2 cellular contexts compared by ENCODE assay signal in the genomic region with DNA sequence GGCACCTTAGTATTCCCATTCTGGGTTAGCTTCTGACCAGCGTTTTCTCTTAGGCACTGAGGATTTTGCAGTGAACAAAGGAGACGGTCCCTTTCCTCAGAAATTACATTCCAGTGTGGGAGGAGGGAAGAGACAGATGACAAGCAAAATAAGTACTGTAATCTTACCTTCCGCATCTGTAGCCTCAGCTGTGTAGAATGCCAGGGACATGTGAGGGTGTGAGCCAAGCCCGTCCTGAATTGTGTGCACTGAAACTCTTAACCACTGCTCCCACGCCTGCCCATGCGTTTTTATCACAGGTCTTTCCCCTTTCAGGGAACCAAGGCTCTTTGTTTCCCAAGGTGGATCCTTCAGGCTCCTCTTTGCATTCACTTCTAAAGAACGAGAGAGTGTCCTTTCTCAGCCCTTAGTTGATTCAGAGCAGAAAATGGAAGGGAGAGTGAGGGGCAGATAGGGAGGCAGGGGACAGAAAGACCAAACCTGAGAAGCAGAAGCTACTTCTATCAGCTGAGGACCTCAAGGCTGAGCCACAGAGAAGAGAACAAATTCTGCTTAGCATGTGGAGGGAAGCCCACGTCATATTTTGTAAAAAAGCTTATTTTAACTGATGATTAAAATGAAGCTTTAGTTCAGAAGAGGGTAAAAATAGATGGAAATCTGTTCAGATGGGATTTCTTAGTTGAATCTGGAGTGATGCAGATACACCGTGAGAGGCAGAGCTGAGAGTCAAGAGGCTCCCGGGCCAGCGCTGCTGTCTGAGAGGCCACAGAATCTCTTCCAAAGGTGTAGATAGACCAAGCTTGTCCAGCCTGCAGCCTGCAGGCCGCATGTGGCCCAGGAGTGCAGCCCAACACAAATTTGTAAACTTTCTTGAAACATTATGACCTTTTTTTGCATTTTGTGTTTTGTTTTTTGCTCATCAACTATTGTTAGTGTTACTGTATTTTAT.
A peak's percentile ranks its signal among the peaks of the same experiment; 100 is the strongest.
TF ChIP-seq lines count a peak whose summit lies in the region.

No MANE protein-coding gene starts in this region.

TF ChIP-seq in HEK293, 187 proteins besides CTCF, POLR2A, EP300 and RAD21:
- 0 out of 2 replicates have a peak, but pooled peaks have one; percentile 7 for TF ChIP-seq ZFHX2 (tag by site-specific recombination; conservative IDR thresholded peaks at IDR 0.05)
- peak; percentile 59; the same call in 1 of the 2 replicates for TF ChIP-seq EGR2 (tag by site-specific recombination; IDR thresholded peaks at IDR 0.05; ENCODE audit: low read depth)
- no peak for TF ChIP-seq ZNF112 (tag by site-specific recombination; IDR thresholded peaks at IDR 0.05)
- no peak for TF ChIP-seq ZNF16 (tag by site-specific recombination; IDR thresholded peaks at IDR 0.05; ENCODE audit: low read depth)

TF ChIP-seq in K562, 482 proteins besides CTCF, POLR2A, EP300 and RAD21 (continues in another document):
- no peak for TF ChIP-seq ZNF146 (CRISPR knock-in tag; IDR thresholded peaks at IDR 0.05; ENCODE audit: unreplicated experiment)
- TF ChIP-seq SRSF7 (optimal IDR thresholded peaks at IDR 0.05; ENCODE audit: low read depth, low read length), result no peak
- TF ChIP-seq, protein P1, sequence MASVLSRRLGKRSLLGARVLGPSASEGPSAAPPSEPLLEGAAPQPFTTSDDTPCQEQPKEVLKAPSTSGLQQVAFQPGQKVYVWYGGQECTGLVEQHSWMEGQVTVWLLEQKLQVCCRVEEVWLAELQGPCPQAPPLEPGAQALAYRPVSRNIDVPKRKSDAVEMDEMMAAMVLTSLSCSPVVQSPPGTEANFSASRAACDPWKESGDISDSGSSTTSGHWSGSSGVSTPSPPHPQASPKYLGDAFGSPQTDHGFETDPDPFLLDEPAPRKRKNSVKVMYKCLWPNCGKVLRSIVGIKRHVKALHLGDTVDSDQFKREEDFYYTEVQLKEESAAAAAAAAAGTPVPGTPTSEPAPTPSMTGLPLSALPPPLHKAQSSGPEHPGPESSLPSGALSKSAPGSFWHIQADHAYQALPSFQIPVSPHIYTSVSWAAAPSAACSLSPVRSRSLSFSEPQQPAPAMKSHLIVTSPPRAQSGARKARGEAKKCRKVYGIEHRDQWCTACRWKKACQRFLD (CRISPR knock-in tag; IDR thresholded peaks at IDR 0.05), result 0 out of 2 replicates have a peak, but pooled peaks have one; percentile 42
- TF ChIP-seq CBFA2T2 (conservative IDR thresholded peaks at IDR 0.05), result peak; percentile 42
- no peak for TF ChIP-seq SP2 (IDR thresholded peaks at IDR 0.05; ENCODE audit: extremely low read depth, low read depth, low read length, poor library complexity, severe bottlenecking)
- TF ChIP-seq, protein P2, sequence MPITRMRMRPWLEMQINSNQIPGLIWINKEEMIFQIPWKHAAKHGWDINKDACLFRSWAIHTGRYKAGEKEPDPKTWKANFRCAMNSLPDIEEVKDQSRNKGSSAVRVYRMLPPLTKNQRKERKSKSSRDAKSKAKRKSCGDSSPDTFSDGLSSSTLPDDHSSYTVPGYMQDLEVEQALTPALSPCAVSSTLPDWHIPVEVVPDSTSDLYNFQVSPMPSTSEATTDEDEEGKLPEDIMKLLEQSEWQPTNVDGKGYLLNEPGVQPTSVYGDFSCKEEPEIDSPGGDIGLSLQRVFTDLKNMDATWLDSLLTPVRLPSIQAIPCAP (CRISPR knock-in tag; IDR thresholded peaks at IDR 0.05; ENCODE audit: borderline replicate concordance), result no peak
- peak; percentile 53; the same call in 1 of the 2 replicates for TF ChIP-seq ARID1B (IDR thresholded peaks at IDR 0.05)
- TF ChIP-seq, protein P3, sequence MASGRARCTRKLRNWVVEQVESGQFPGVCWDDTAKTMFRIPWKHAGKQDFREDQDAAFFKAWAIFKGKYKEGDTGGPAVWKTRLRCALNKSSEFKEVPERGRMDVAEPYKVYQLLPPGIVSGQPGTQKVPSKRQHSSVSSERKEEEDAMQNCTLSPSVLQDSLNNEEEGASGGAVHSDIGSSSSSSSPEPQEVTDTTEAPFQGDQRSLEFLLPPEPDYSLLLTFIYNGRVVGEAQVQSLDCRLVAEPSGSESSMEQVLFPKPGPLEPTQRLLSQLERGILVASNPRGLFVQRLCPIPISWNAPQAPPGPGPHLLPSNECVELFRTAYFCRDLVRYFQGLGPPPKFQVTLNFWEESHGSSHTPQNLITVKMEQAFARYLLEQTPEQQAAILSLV (tag; IDR thresholded peaks at IDR 0.05), result no peak
- peak in 1 of 2 experiments; percentile 39; a peak in 2 of 4 replicates for TF ChIP-seq NRF1 (conservative IDR thresholded peaks at IDR 0.05 in 1 of 2, IDR thresholded peaks at IDR 0.05 in 1 of 2)
- no peak for TF ChIP-seq ZNF224 (CRISPR knock-in tag; IDR thresholded peaks at IDR 0.05)
- no peak for TF ChIP-seq NEUROD1 (IDR thresholded peaks at IDR 0.05; ENCODE audit: borderline replicate concordance, low read depth, low read length, partially characterized antibody)
- TF ChIP-seq NUFIP1 (IDR thresholded peaks at IDR 0.05; ENCODE audit: partially characterized antibody), result no peak
- TF ChIP-seq, protein P4, sequence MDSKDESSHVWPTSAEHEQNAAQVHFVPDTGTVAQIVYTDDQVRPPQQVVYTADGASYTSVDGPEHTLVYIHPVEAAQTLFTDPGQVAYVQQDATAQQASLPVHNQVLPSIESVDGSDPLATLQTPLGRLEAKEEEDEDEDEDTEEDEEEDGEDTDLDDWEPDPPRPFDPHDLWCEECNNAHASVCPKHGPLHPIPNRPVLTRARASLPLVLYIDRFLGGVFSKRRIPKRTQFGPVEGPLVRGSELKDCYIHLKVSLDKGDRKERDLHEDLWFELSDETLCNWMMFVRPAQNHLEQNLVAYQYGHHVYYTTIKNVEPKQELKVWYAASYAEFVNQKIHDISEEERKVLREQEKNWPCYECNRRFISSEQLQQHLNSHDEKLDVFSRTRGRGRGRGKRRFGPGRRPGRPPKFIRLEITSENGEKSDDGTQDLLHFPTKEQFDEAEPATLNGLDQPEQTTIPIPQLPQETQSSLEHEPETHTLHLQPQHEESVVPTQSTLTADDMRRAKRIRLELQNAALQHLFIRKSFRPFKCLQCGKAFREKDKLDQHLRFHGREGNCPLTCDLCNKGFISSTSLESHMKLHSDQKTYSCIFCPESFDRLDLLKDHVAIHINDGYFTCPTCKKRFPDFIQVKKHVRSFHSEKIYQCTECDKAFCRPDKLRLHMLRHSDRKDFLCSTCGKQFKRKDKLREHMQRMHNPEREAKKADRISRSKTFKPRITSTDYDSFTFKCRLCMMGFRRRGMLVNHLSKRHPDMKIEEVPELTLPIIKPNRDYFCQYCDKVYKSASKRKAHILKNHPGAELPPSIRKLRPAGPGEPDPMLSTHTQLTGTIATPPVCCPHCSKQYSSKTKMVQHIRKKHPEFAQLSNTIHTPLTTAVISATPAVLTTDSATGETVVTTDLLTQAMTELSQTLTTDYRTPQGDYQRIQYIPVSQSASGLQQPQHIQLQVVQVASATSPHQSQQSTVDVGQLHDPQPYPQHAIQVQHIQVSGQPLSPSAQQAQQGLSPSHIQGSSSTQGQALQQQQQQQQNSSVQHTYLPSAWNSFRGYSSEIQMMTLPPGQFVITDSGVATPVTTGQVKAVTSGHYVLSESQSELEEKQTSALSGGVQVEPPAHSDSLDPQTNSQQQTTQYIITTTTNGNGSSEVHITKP (IDR thresholded peaks at IDR 0.05; ENCODE audit: partially characterized antibody), result no peak
- no peak for TF ChIP-seq XRCC5 (IDR thresholded peaks at IDR 0.05; ENCODE audit: low read depth, low read length)
- TF ChIP-seq CHD4 (IDR thresholded peaks at IDR 0.05; ENCODE audit: insufficient read depth, insufficient replicate concordance, low read depth, low read length, poor library complexity, severe bottlenecking), result no peak
- TF ChIP-seq ELF1 (tag; IDR thresholded peaks at IDR 0.05), result 0 out of 2 replicates have a peak, but pooled peaks have one; percentile 16
- TF ChIP-seq CBFA2T3 (IDR thresholded peaks at IDR 0.05), result peak; percentile 71
- no peak for TF ChIP-seq SMAD2 (IDR thresholded peaks at IDR 0.05; ENCODE audit: low read depth, low read length)
- TF ChIP-seq MEF2D (tag; conservative IDR thresholded peaks at IDR 0.05; ENCODE audit: low read depth), result no peak
- TF ChIP-seq NCOA2 (IDR thresholded peaks at IDR 0.05; ENCODE audit: partially characterized antibody in 2 of 2), result peak in 1 of 2 experiments; percentile 19
- TF ChIP-seq, protein P5, sequence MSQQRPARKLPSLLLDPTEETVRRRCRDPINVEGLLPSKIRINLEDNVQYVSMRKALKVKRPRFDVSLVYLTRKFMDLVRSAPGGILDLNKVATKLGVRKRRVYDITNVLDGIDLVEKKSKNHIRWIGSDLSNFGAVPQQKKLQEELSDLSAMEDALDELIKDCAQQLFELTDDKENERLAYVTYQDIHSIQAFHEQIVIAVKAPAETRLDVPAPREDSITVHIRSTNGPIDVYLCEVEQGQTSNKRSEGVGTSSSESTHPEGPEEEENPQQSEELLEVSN (IDR thresholded peaks at IDR 0.05; ENCODE audit: borderline replicate concordance in 1 of 2, extremely low read depth in 1 of 2, insufficient read depth in 1 of 2, insufficient read length in 1 of 2, low read depth in 1 of 2, low read length in 1 of 2, poor library complexity in 1 of 2, severe bottlenecking in 1 of 2), result no peak
- TF ChIP-seq SMAD1 (IDR thresholded peaks at IDR 0.05; ENCODE audit: low read depth, low read length, partially characterized antibody), result no peak
- no peak for TF ChIP-seq MCM3 (IDR thresholded peaks at IDR 0.05)
- TF ChIP-seq CBX2 (IDR thresholded peaks at IDR 0.05; ENCODE audit: insufficient read depth, low read length, poor library complexity, severe bottlenecking), result no peak
- no peak for TF ChIP-seq SLC30A9 (CRISPR knock-in tag; IDR thresholded peaks at IDR 0.05)
- TF ChIP-seq, protein P6, sequence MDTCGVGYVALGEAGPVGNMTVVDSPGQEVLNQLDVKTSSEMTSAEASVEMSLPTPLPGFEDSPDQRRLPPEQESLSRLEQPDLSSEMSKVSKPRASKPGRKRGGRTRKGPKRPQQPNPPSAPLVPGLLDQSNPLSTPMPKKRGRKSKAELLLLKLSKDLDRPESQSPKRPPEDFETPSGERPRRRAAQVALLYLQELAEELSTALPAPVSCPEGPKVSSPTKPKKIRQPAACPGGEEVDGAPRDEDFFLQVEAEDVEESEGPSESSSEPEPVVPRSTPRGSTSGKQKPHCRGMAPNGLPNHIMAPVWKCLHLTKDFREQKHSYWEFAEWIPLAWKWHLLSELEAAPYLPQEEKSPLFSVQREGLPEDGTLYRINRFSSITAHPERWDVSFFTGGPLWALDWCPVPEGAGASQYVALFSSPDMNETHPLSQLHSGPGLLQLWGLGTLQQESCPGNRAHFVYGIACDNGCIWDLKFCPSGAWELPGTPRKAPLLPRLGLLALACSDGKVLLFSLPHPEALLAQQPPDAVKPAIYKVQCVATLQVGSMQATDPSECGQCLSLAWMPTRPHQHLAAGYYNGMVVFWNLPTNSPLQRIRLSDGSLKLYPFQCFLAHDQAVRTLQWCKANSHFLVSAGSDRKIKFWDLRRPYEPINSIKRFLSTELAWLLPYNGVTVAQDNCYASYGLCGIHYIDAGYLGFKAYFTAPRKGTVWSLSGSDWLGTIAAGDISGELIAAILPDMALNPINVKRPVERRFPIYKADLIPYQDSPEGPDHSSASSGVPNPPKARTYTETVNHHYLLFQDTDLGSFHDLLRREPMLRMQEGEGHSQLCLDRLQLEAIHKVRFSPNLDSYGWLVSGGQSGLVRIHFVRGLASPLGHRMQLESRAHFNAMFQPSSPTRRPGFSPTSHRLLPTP (IDR thresholded peaks at IDR 0.05; ENCODE audit: borderline replicate concordance, extremely low read depth, insufficient read length), result no peak
- no peak for TF ChIP-seq FOXK2 (conservative IDR thresholded peaks at IDR 0.05 in 1 of 2, IDR thresholded peaks at IDR 0.05 in 1 of 2; ENCODE audit: low read depth in 2 of 2)
- 0 out of 2 replicates have a peak, but pooled peaks have one; percentile 9 for TF ChIP-seq SMARCA4 (IDR thresholded peaks at IDR 0.05)
- TF ChIP-seq RBM15 (IDR thresholded peaks at IDR 0.05; ENCODE audit: insufficient read depth, low read length), result no peak
- TF ChIP-seq PHF20 (IDR thresholded peaks at IDR 0.05; ENCODE audit: partially characterized antibody), result no peak
- TF ChIP-seq ZNF165 (CRISPR knock-in tag; IDR thresholded peaks at IDR 0.05; ENCODE audit: borderline replicate concordance), result no peak
- no peak for TF ChIP-seq SP1 (CRISPR knock-in tag; IDR thresholded peaks at IDR 0.05)
- TF ChIP-seq, protein P7, sequence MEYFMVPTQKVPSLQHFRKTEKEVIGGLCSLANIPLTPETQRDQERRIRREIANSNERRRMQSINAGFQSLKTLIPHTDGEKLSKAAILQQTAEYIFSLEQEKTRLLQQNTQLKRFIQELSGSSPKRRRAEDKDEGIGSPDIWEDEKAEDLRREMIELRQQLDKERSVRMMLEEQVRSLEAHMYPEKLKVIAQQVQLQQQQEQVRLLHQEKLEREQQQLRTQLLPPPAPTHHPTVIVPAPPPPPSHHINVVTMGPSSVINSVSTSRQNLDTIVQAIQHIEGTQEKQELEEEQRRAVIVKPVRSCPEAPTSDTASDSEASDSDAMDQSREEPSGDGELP (CRISPR knock-in tag; IDR thresholded peaks at IDR 0.05; ENCODE audit: borderline replicate concordance), result peak; percentile 78
- TF ChIP-seq ZNF586 (CRISPR knock-in tag; conservative IDR thresholded peaks at IDR 0.05), result no peak
- TF ChIP-seq RCOR1 (IDR thresholded peaks at IDR 0.05; ENCODE audit: borderline replicate concordance in 1 of 2, low read depth in 2 of 2, low read length in 2 of 2), result peak in 1 of 2 experiments; percentile 38; a peak in 1 of 4 replicates
- TF ChIP-seq ZC3H8 (IDR thresholded peaks at IDR 0.05), result no peak
- TF ChIP-seq ZNF707 (CRISPR knock-in tag; conservative IDR thresholded peaks at IDR 0.05), result no peak
- TF ChIP-seq, protein P8, sequence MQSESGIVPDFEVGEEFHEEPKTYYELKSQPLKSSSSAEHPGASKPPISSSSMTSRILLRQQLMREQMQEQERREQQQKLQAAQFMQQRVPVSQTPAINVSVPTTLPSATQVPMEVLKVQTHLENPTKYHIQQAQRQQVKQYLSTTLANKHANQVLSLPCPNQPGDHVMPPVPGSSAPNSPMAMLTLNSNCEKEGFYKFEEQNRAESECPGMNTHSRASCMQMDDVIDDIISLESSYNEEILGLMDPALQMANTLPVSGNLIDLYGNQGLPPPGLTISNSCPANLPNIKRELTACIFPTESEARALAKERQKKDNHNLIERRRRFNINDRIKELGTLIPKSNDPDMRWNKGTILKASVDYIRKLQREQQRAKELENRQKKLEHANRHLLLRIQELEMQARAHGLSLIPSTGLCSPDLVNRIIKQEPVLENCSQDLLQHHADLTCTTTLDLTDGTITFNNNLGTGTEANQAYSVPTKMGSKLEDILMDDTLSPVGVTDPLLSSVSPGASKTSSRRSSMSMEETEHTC (IDR thresholded peaks at IDR 0.05), result no peak
- no peak for TF ChIP-seq ZNF589 (CRISPR knock-in tag; IDR thresholded peaks at IDR 0.05; ENCODE audit: low read depth)
- 0 out of 2 replicates have a peak, but pooled peaks have one; percentile 25 for TF ChIP-seq TEAD2 (tag; IDR thresholded peaks at IDR 0.05)
- TF ChIP-seq ZNF785 (CRISPR knock-in tag; IDR thresholded peaks at IDR 0.05), result no peak
- TF ChIP-seq HDAC3 (IDR thresholded peaks at IDR 0.05; ENCODE audit: borderline replicate concordance, partially characterized antibody), result no peak
- TF ChIP-seq, protein P9, sequence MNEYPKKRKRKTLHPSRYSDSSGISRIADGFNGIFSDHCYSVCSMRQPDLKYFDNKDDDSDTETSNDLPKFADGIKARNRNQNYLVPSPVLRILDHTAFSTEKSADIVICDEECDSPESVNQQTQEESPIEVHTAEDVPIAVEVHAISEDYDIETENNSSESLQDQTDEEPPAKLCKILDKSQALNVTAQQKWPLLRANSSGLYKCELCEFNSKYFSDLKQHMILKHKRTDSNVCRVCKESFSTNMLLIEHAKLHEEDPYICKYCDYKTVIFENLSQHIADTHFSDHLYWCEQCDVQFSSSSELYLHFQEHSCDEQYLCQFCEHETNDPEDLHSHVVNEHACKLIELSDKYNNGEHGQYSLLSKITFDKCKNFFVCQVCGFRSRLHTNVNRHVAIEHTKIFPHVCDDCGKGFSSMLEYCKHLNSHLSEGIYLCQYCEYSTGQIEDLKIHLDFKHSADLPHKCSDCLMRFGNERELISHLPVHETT (CRISPR knock-in tag; conservative IDR thresholded peaks at IDR 0.05 in 1 of 2, IDR thresholded peaks at IDR 0.05 in 1 of 2), result 0 out of 4 replicates have a peak, but pooled peaks of 1 of the 2 experiments have one; percentile 27
